In the genomic region with DNA sequence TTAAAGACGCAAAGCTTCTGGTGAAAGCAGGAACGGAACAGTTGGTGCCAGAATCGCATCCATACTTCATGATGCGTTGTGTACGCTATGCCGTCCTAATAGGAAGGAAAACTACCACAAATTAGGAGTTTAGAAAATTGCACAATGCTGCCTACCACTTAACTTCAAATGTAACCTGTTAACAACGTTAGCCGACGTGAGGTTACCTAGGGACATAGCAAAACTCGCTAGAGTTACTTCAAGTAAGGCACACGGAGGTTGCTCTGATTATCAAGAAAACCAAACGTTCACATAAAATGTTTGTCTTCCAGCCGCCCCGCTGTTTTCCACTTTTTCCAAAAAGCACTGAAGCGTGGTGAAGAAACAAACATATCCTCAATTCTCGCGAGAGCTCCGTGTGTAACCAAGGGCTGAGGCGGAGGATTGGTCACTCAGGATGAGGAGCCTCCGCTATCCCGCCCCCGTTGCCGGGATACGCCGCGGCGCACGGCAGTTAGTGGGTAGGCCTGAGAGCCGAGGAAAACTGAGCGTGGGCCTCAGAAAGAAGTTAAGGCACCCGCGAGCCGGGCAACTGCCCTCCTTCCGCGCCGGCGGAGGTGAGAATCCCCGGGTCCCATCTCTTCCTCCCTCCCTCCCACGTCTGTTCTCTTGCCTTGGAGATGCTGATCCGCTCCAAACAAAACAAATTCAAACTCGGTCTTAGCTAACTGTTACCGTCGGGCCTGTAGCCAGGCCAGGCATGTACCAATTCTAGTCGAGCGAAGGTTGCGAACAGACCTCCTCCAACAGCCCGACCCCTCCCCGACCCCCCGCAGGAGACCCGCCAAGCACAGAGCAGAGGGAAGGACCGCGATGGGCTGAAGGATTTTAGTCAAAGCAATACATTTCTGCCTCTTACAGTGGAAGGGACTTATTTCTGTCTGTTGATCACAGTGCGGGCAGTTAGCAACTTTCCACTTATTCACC, we compare ENCODE assay signal across 1 cellular context.
TF ChIP-seq lines count a peak whose summit lies in the region.

A gene (plus strand): TSS at position 492 of the 966 bp plus-strand sequence. CDS start 5,556 bp downstream, outside the sequence.

TF ChIP-seq in GM12878, 131 proteins besides CTCF, POLR2A, EP300 and RAD21 (continued from another document):
- TF ChIP-seq, protein P1, sequence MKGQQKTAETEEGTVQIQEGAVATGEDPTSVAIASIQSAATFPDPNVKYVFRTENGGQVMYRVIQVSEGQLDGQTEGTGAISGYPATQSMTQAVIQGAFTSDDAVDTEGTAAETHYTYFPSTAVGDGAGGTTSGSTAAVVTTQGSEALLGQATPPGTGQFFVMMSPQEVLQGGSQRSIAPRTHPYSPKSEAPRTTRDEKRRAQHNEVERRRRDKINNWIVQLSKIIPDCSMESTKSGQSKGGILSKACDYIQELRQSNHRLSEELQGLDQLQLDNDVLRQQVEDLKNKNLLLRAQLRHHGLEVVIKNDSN (IDR thresholded peaks at IDR 0.05; ENCODE audit: borderline replicate concordance, extremely low read length, insufficient read depth, low read depth, low read length), result no peak
- TF ChIP-seq CHD1 (IDR thresholded peaks at IDR 0.05; ENCODE audit: low read depth, low read length), result no peak
- no peak for TF ChIP-seq FOS (IDR thresholded peaks at IDR 0.05; ENCODE audit: borderline replicate concordance, extremely low read depth, insufficient read length)
- no peak for TF ChIP-seq MEF2A (IDR thresholded peaks at IDR 0.05; ENCODE audit: insufficient read depth, low read depth, low read length)
- no peak for TF ChIP-seq MYB (IDR thresholded peaks at IDR 0.05; ENCODE audit: borderline replicate concordance, low read depth, low read length)
- TF ChIP-seq SUZ12 (IDR thresholded peaks at IDR 0.05; ENCODE audit: unreplicated experiment), result no peak
- no peak for TF ChIP-seq SP1 (IDR thresholded peaks at IDR 0.05; ENCODE audit: low read depth, low read length)
- TF ChIP-seq PAX8 (IDR thresholded peaks at IDR 0.05), result peak; percentile 91; the same call in 1 of the 2 replicates
- TF ChIP-seq KLF5 (IDR thresholded peaks at IDR 0.05; ENCODE audit: partially characterized antibody), result no peak
- no peak for TF ChIP-seq SREBF1 (IDR thresholded peaks at IDR 0.05; ENCODE audit: low read length)
- TF ChIP-seq SMC3 (IDR thresholded peaks at IDR 0.05; ENCODE audit: borderline replicate concordance, low read length), result no peak
- no peak for TF ChIP-seq SREBF2 (IDR thresholded peaks at IDR 0.05; ENCODE audit: low read length)
- TF ChIP-seq, protein P2, sequence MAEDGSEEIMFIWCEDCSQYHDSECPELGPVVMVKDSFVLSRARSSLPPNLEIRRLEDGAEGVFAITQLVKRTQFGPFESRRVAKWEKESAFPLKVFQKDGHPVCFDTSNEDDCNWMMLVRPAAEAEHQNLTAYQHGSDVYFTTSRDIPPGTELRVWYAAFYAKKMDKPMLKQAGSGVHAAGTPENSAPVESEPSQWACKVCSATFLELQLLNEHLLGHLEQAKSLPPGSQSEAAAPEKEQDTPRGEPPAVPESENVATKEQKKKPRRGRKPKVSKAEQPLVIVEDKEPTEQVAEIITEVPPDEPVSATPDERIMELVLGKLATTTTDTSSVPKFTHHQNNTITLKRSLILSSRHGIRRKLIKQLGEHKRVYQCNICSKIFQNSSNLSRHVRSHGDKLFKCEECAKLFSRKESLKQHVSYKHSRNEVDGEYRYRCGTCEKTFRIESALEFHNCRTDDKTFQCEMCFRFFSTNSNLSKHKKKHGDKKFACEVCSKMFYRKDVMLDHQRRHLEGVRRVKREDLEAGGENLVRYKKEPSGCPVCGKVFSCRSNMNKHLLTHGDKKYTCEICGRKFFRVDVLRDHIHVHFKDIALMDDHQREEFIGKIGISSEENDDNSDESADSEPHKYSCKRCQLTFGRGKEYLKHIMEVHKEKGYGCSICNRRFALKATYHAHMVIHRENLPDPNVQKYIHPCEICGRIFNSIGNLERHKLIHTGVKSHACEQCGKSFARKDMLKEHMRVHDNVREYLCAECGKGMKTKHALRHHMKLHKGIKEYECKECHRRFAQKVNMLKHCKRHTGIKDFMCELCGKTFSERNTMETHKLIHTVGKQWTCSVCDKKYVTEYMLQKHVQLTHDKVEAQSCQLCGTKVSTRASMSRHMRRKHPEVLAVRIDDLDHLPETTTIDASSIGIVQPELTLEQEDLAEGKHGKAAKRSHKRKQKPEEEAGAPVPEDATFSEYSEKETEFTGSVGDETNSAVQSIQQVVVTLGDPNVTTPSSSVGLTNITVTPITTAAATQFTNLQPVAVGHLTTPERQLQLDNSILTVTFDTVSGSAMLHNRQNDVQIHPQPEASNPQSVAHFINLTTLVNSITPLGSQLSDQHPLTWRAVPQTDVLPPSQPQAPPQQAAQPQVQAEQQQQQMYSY (CRISPR knock-in tag; IDR thresholded peaks at IDR 0.05), result no peak
- 0 out of 2 replicates have a peak, but pooled peaks have one; percentile 24 for TF ChIP-seq TAF1 (IDR thresholded peaks at IDR 0.05; ENCODE audit: borderline replicate concordance, low read depth, low read length)
- TF ChIP-seq EED (IDR thresholded peaks at IDR 0.05; ENCODE audit: low read depth), result peak; percentile 21; the same call in 1 of the 2 replicates
- TF ChIP-seq, protein P3, sequence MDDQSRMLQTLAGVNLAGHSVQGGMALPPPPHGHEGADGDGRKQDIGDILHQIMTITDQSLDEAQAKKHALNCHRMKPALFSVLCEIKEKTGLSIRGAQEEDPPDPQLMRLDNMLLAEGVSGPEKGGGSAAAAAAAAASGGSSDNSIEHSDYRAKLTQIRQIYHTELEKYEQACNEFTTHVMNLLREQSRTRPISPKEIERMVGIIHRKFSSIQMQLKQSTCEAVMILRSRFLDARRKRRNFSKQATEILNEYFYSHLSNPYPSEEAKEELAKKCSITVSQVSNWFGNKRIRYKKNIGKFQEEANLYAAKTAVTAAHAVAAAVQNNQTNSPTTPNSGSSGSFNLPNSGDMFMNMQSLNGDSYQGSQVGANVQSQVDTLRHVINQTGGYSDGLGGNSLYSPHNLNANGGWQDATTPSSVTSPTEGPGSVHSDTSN (IDR thresholded peaks at IDR 0.05; ENCODE audit: insufficient replicate concordance, low read depth, low read length), result no peak
- TF ChIP-seq, protein P4, sequence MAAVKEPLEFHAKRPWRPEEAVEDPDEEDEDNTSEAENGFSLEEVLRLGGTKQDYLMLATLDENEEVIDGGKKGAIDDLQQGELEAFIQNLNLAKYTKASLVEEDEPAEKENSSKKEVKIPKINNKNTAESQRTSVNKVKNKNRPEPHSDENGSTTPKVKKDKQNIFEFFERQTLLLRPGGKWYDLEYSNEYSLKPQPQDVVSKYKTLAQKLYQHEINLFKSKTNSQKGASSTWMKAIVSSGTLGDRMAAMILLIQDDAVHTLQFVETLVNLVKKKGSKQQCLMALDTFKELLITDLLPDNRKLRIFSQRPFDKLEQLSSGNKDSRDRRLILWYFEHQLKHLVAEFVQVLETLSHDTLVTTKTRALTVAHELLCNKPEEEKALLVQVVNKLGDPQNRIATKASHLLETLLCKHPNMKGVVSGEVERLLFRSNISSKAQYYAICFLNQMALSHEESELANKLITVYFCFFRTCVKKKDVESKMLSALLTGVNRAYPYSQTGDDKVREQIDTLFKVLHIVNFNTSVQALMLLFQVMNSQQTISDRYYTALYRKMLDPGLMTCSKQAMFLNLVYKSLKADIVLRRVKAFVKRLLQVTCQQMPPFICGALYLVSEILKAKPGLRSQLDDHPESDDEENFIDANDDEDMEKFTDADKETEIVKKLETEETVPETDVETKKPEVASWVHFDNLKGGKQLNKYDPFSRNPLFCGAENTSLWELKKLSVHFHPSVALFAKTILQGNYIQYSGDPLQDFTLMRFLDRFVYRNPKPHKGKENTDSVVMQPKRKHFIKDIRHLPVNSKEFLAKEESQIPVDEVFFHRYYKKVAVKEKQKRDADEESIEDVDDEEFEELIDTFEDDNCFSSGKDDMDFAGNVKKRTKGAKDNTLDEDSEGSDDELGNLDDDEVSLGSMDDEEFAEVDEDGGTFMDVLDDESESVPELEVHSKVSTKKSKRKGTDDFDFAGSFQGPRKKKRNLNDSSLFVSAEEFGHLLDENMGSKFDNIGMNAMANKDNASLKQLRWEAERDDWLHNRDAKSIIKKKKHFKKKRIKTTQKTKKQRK (IDR thresholded peaks at IDR 0.05; ENCODE audit: low read depth, low read length), result no peak
- no peak for TF ChIP-seq STAT3 (IDR thresholded peaks at IDR 0.05; ENCODE audit: low read depth, low read length)
- no peak for TF ChIP-seq MYC (IDR thresholded peaks at IDR 0.05; ENCODE audit: insufficient read depth, insufficient read length, insufficient replicate concordance, low read length, severe bottlenecking)
- no peak for TF ChIP-seq ETV6 (conservative IDR thresholded peaks at IDR 0.05 in 1 of 2, IDR thresholded peaks at IDR 0.05 in 1 of 2; ENCODE audit: borderline replicate concordance in 1 of 2, low read depth in 1 of 2)
- TF ChIP-seq, protein P5, sequence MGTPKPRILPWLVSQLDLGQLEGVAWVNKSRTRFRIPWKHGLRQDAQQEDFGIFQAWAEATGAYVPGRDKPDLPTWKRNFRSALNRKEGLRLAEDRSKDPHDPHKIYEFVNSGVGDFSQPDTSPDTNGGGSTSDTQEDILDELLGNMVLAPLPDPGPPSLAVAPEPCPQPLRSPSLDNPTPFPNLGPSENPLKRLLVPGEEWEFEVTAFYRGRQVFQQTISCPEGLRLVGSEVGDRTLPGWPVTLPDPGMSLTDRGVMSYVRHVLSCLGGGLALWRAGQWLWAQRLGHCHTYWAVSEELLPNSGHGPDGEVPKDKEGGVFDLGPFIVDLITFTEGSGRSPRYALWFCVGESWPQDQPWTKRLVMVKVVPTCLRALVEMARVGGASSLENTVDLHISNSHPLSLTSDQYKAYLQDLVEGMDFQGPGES (IDR thresholded peaks at IDR 0.05), result no peak
- TF ChIP-seq, protein P6, sequence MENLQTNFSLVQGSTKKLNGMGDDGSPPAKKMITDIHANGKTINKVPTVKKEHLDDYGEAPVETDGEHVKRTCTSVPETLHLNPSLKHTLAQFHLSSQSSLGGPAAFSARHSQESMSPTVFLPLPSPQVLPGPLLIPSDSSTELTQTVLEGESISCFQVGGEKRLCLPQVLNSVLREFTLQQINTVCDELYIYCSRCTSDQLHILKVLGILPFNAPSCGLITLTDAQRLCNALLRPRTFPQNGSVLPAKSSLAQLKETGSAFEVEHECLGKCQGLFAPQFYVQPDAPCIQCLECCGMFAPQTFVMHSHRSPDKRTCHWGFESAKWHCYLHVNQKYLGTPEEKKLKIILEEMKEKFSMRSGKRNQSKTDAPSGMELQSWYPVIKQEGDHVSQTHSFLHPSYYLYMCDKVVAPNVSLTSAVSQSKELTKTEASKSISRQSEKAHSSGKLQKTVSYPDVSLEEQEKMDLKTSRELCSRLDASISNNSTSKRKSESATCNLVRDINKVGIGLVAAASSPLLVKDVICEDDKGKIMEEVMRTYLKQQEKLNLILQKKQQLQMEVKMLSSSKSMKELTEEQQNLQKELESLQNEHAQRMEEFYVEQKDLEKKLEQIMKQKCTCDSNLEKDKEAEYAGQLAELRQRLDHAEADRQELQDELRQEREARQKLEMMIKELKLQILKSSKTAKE (IDR thresholded peaks at IDR 0.05; ENCODE audit: low read depth, poor library complexity, severe bottlenecking), result no peak
